1 cellular context compared by ENCODE assay signal in genomic region chr7:43572516-43573049, GRCh38.
A peak's percentile ranks its signal among the peaks of the same experiment; 100 is the strongest.
TF ChIP-seq lines count a peak whose summit lies in the region.

No MANE protein-coding gene starts in this region.

TF ChIP-seq in K562, 482 proteins besides CTCF, POLR2A, EP300 and RAD21 (continued from another document and continues in another):
- TF ChIP-seq CEBPZ (IDR thresholded peaks at IDR 0.05; ENCODE audit: borderline replicate concordance, low read depth, low read length), result no peak
- TF ChIP-seq ZNF347 (CRISPR knock-in tag; IDR thresholded peaks at IDR 0.05; ENCODE audit: low read depth), result no peak
- TF ChIP-seq ZFP1 (CRISPR knock-in tag; IDR thresholded peaks at IDR 0.05), result no peak
- peak; percentile 32; the same call in 1 of the 2 replicates for TF ChIP-seq EP400 (IDR thresholded peaks at IDR 0.05)
- no peak for TF ChIP-seq NCOA1 (IDR thresholded peaks at IDR 0.05; ENCODE audit: low read depth)
- TF ChIP-seq GABPB1 (CRISPR knock-in tag; IDR thresholded peaks at IDR 0.05), result no peak
- TF ChIP-seq BRCA1 (IDR thresholded peaks at IDR 0.05), result no peak
- no peak for TF ChIP-seq BRCA1 (CRISPR knock-in tag; IDR thresholded peaks at IDR 0.05)
- no peak for TF ChIP-seq NRF1 (conservative IDR thresholded peaks at IDR 0.05 in 1 of 2, IDR thresholded peaks at IDR 0.05 in 1 of 2)
- TF ChIP-seq ZNF174 (CRISPR knock-in tag; IDR thresholded peaks at IDR 0.05), result no peak
- TF ChIP-seq MEIS2 (IDR thresholded peaks at IDR 0.05; ENCODE audit: partially characterized antibody), result no peak
- peak; percentile 94 for TF ChIP-seq C11orf30 (IDR thresholded peaks at IDR 0.05; ENCODE audit: low read depth)
- no peak for TF ChIP-seq EZH2 (IDR thresholded peaks at IDR 0.05; ENCODE audit: borderline replicate concordance, low read depth, low read length)
- no peak for TF ChIP-seq ZZZ3 (IDR thresholded peaks at IDR 0.05)
- TF ChIP-seq ZNF239 (CRISPR knock-in tag; IDR thresholded peaks at IDR 0.05), result no peak
- no peak for TF ChIP-seq GTF3C2 (IDR thresholded peaks at IDR 0.05; ENCODE audit: borderline replicate concordance, extremely low read depth, insufficient read length)
- no peak for TF ChIP-seq ZNF324 (CRISPR knock-in tag; IDR thresholded peaks at IDR 0.05)
- TF ChIP-seq ZNF780A (CRISPR knock-in tag; IDR thresholded peaks at IDR 0.05), result no peak
- no peak for TF ChIP-seq GTF2A2 (tag; IDR thresholded peaks at IDR 0.05)
- TF ChIP-seq CCAR2 (IDR thresholded peaks at IDR 0.05; ENCODE audit: low read depth, low read length), result no peak
- no peak for TF ChIP-seq SNAPC5 (CRISPR knock-in tag; IDR thresholded peaks at IDR 0.05)
- TF ChIP-seq ZC3H11A (IDR thresholded peaks at IDR 0.05; ENCODE audit: low read depth, low read length), result no peak
- TF ChIP-seq ZNF644 (tag; IDR thresholded peaks at IDR 0.05; ENCODE audit: low read depth), result no peak
- TF ChIP-seq MTF1 (CRISPR knock-in tag; IDR thresholded peaks at IDR 0.05; ENCODE audit: borderline replicate concordance), result no peak
- no peak for TF ChIP-seq ZNF212 (CRISPR knock-in tag; IDR thresholded peaks at IDR 0.05)
- TF ChIP-seq ZNF707 (CRISPR knock-in tag; conservative IDR thresholded peaks at IDR 0.05), result no peak
- no peak for TF ChIP-seq HNRNPK (IDR thresholded peaks at IDR 0.05; ENCODE audit: low read depth, low read length, poor library complexity, severe bottlenecking)
- no peak for TF ChIP-seq STAT5B (CRISPR knock-in tag; IDR thresholded peaks at IDR 0.05)
- TF ChIP-seq CHD2 (IDR thresholded peaks at IDR 0.05; ENCODE audit: low read depth, low read length), result no peak
- TF ChIP-seq LCOR (CRISPR knock-in tag; IDR thresholded peaks at IDR 0.05), result peak; percentile 70; the same call in 1 of the 2 replicates
- TF ChIP-seq ZNF232 (CRISPR knock-in tag; IDR thresholded peaks at IDR 0.05), result no peak
- no peak for TF ChIP-seq PHB2 (IDR thresholded peaks at IDR 0.05; ENCODE audit: low read depth)
- no peak; the same call in 1 of the 2 replicates for TF ChIP-seq HDAC2 (IDR thresholded peaks at IDR 0.05)
- TF ChIP-seq CHD4 (IDR thresholded peaks at IDR 0.05; ENCODE audit: insufficient read depth, insufficient replicate concordance, low read depth, low read length, poor library complexity, severe bottlenecking), result no peak
- no peak for TF ChIP-seq DEAF1 (CRISPR knock-in tag; IDR thresholded peaks at IDR 0.05)
- peak; percentile 92 for TF ChIP-seq MAFG (tag; conservative IDR thresholded peaks at IDR 0.05)
- TF ChIP-seq ZMIZ1 (IDR thresholded peaks at IDR 0.05; ENCODE audit: low read depth in 2 of 2, low read length in 2 of 2), result no peak
- no peak for TF ChIP-seq ELK3 (CRISPR knock-in tag; IDR thresholded peaks at IDR 0.05)
- TF ChIP-seq ZNF57 (CRISPR knock-in tag; IDR thresholded peaks at IDR 0.05), result no peak; the same call in 1 of the 2 replicates
- no peak for TF ChIP-seq ZNF695 (CRISPR knock-in tag; IDR thresholded peaks at IDR 0.05)
- no peak for TF ChIP-seq CBFA2T3 (IDR thresholded peaks at IDR 0.05)
- TF ChIP-seq ELK1 (CRISPR knock-in tag; IDR thresholded peaks at IDR 0.05), result no peak
- no peak for TF ChIP-seq RFX1 (IDR thresholded peaks at IDR 0.05)
- TF ChIP-seq CREB3L1 (IDR thresholded peaks at IDR 0.05; ENCODE audit: borderline replicate concordance, low read depth), result no peak
- TF ChIP-seq KLF10 (CRISPR knock-in tag; IDR thresholded peaks at IDR 0.05), result no peak
- peak; percentile 87 for TF ChIP-seq ZNF592 (IDR thresholded peaks at IDR 0.05)
- TF ChIP-seq ATF1 (CRISPR knock-in tag; IDR thresholded peaks at IDR 0.05), result no peak
- peak; percentile 84 for TF ChIP-seq ATF1 (tag; IDR thresholded peaks at IDR 0.05)
- no peak for TF ChIP-seq ZC3H8 (IDR thresholded peaks at IDR 0.05)
- no peak for TF ChIP-seq POLR2G (IDR thresholded peaks at IDR 0.05; ENCODE audit: low read depth, low read length)
